Comparison of ENCODE assay signal across 12 cellular contexts in the genomic region with DNA sequence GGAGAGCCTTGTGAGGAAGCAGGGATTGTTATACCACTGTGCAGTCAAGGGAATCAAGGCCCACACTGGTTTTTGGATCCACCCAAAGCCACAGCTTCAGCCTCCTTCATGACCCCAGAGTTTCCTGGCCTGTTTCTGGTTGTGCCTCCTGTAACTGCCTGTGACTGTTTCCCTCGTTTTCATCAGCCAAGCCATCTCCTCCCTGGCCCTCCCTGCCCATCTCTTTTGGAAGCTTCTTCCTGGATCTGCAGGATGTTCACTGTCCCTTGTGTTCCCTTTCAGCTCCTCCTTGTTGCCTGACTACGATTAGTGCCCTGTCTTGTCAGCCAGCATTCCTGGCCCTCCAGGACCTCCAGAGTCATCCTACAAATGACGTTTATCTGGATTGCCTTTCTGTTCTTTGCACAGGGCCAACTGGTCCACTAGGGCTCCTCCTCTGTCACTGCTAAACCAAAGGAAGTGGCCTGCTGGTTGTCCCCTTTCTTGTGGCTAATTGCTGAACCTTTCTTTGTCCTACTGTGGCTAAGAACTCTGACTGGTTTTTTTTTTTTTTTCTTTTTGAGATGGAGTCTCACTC. TPM values are rescaled to one million over a fixed set of nuclear protein-coding genes. Genes with fewer than 3 reads are reported as not detected.
DNase-seq lines count a peak whose midpoint lies in the region; ATAC-seq and TF ChIP-seq lines count a peak whose summit lies in the region.
"Had no signal": no experiment of that assay in that cellular context is flagged by ENCODE, and none has a peak within 500 bp of the region (broad histone marks: within the 10 kb centered on the region; RNA-seq: fewer than 3 reads in every experiment).

No MANE protein-coding gene starts in this region.

- TF ChIP-seq CTCF in upper lobe of left lung (IDR thresholded peaks at IDR 0.05) (no peak), GM20000 (IDR thresholded peaks at IDR 0.05; ENCODE audit: extremely low read depth, missing control alignments) (no peak)

- peak in 1 of 2 donors; percentile 83 for ATAC-seq in activated naive CD4-positive, alpha-beta T cell treated with anti-CD3 and anti-CD28 coated beads, Interleukin-2, amount 50 U/mL, for 72 hours
- ATAC-seq in upper lobe of left lung (ENCODE audit: low FRiP score in 2 of 2) (peak; percentile 16 to 37), HG03520 (IDR thresholded peaks at IDR 0.05; ENCODE audit: unreplicated experiment) (no peak), GM21825 (IDR thresholded peaks at IDR 0.05; ENCODE audit: unreplicated experiment) (no peak)
- ATAC-seq: SK-N-SH treated with all-trans-retinoic acid at 6 μM for 48 hours had no signal

- no peaks in the 10 kb centered on the region for H3K27me3 ChIP-seq in muscle layer of duodenum (ENCODE audit: low read depth, low read length)
- no peaks in the 10 kb centered on the region for H3K27me3 ChIP-seq in upper lobe of left lung

- no peak for TF ChIP-seq EP300 in upper lobe of left lung (IDR thresholded peaks at IDR 0.05)

- H3K4me1 Mint-ChIP-seq in activated naive CD4-positive, alpha-beta T cell treated with anti-CD3 and anti-CD28 coated beads for 36 hours (ENCODE audit: low read depth) = peaks cover 16% of the 10 kb centered on the region

- H3K9me3 Mint-ChIP-seq in activated naive CD4-positive, alpha-beta T cell treated with anti-CD3 and anti-CD28 coated beads, Interleukin-2, amount 50 U/mL, for 72 hours = peaks cover 0 to 5% of the 10 kb centered on the region in 2 donors
- no peaks in the 10 kb centered on the region for H3K9me3 Mint-ChIP-seq in activated naive CD4-positive, alpha-beta T cell treated with anti-CD3 and anti-CD28 coated beads for 36 hours

- TF ChIP-seq POLR2A in upper lobe of left lung (IDR thresholded peaks at IDR 0.05) = no peak

- no peak overlapping the region for H3K4me3 Mint-ChIP-seq in activated naive CD4-positive, alpha-beta T cell treated with anti-CD3 and anti-CD28 coated beads for 36 hours

- 33 to 36% methylated on average over 3 of the region's 3 CpGs for WGBS in upper lobe of left lung, 2 donors

- H3K27ac ChIP-seq in cingulate gyrus (ENCODE audit: low read depth, low read length) (peak overlapping the region; percentile 15), muscle layer of duodenum (ENCODE audit: low read length) (peak overlapping the region; percentile 33), upper lobe of left lung (peak overlapping the region; percentile 53 to 82 (median 70))

- H3K36me3 Mint-ChIP-seq in activated naive CD4-positive, alpha-beta T cell treated with anti-CD3 and anti-CD28 coated beads, Interleukin-2, amount 50 U/mL, for 72 hours = peaks cover 55 to 88% of the 10 kb centered on the region in 2 donors
- H3K36me3 Mint-ChIP-seq in activated naive CD4-positive, alpha-beta T cell treated with anti-CD3 and anti-CD28 coated beads for 36 hours (ENCODE audit: low read depth) = peaks cover 71% of the 10 kb centered on the region

- H3K27me3 Mint-ChIP-seq in activated naive CD4-positive, alpha-beta T cell treated with anti-CD3 and anti-CD28 coated beads for 36 hours (ENCODE audit: low read depth) = no peaks in the 10 kb centered on the region

- peak overlapping the region; percentile 71 to 97 for H3K27ac Mint-ChIP-seq in activated naive CD4-positive, alpha-beta T cell treated with anti-CD3 and anti-CD28 coated beads, Interleukin-2, amount 50 U/mL, for 72 hours
- H3K27ac Mint-ChIP-seq in activated naive CD4-positive, alpha-beta T cell treated with anti-CD3 and anti-CD28 coated beads for 36 hours = no peak overlapping the region

- CTCF ChIA-PET in activated naive CD4-positive, alpha-beta T cell treated with anti-CD3 and anti-CD28 coated beads for 36 hours (lab: Charles Lee) = interaction anchor here (0.6 kb wide), 1 partner anchor 10 kb away, joined by 3 read pairs; no protein-coding TSS in a partner anchor

- H3K36me3 ChIP-seq in muscle layer of duodenum (ENCODE audit: control insufficient read depth in 1 of 2, insufficient read depth in 2 of 2, low read length in 2 of 2) (peaks cover 25 to 58% of the 10 kb centered on the region in 2 donors), upper lobe of left lung (peaks cover 3 to 79% (median 38%) of the 10 kb centered on the region in 4 donors)

- DNase-seq in activated naive CD4-positive, alpha-beta T cell treated with anti-CD3 and anti-CD28 coated beads, Interleukin-2, amount 50 U/mL, for 72 hours (ENCODE audit: low spot score in 2 of 2) = no peak
- DNase-seq in activated naive CD4-positive, alpha-beta T cell treated with anti-CD3 and anti-CD28 coated beads for 36 hours = no peak
- DNase-seq in upper lobe of left lung (no peak), GM20000 (ENCODE audit: low spot score) (no peak)
- DNase-seq: activated T-cell treated with anti-CD3 and anti-CD28 coated beads, Interleukin-2, amount 50 U/mL, for 1 hour; KG1; NCI-H510A had no signal

- intact Hi-C loops in activated naive CD4-positive, alpha-beta T cell treated with anti-CD3 and anti-CD28 coated beads for 36 hours (cut with micrococcal nuclease) = no loop called here

- no peak overlapping the region for H3K4me3 ChIP-seq in muscle layer of duodenum (ENCODE audit: low read depth in 1 of 2, low read length in 2 of 2)
- no peak overlapping the region for H3K4me3 ChIP-seq in upper lobe of left lung

- H3K4me1 ChIP-seq in muscle layer of duodenum (ENCODE audit: control insufficient read depth in 1 of 2, insufficient read depth in 2 of 2, low read length in 2 of 2) = peaks cover 7 to 18% of the 10 kb centered on the region in 2 donors
- peaks cover 15 to 26% (median 17%) of the 10 kb centered on the region in 4 donors for H3K4me1 ChIP-seq in upper lobe of left lung

- no peaks in the 10 kb centered on the region for H3K9me3 ChIP-seq in muscle layer of duodenum (ENCODE audit: control insufficient read depth in 1 of 2, low read length in 2 of 2)
- H3K9me3 ChIP-seq in upper lobe of left lung = no peaks in the 10 kb centered on the region

RNA-seq across cellular contexts. Expression of gene SFT2D2, which starts 17.9 kb away (rescaled TPM):
- total RNA-seq in activated naive CD4-positive, alpha-beta T cell treated with anti-CD3 and anti-CD28 coated beads, Interleukin-2, amount 50 U/mL, for 72 hours = 10 to 100 TPM; 40.8 to 49.8 TPM
- total RNA-seq in activated naive CD4-positive, alpha-beta T cell treated with anti-CD3 and anti-CD28 coated beads for 36 hours = 10 to 100 TPM; 33.1 to 35.3 TPM
- total RNA-seq in upper lobe of left lung = 10 to 100 TPM; 27.7 to 70.6 (median 41.9) TPM

RNA-seq across cellular contexts. Expression of gene TBX19, which starts 37.0 kb away (rescaled TPM):
- 1 to 10 TPM; 2.0 to 2.9 TPM for total RNA-seq in activated naive CD4-positive, alpha-beta T cell treated with anti-CD3 and anti-CD28 coated beads, Interleukin-2, amount 50 U/mL, for 72 hours
- 1 to 10 TPM; 1.4 to 1.5 TPM for total RNA-seq in activated naive CD4-positive, alpha-beta T cell treated with anti-CD3 and anti-CD28 coated beads for 36 hours
- total RNA-seq in upper lobe of left lung = 1 to 10 TPM in 5 of 6 donors, under 1 TPM in 1; 0.91 to 6.3 (median 2.4) TPM

Comparison
In these comparisons a context has a peak if more than half of its experiments do, and no peak if none do; other contexts are left out.
1. ATAC-seq: peak in upper lobe of left lung (2 of 2); none in HG03520 (single experiment) and GM21825 (single experiment).
2. H3K27ac ChIP-seq: peak in every context shown above with its lines; median percentile 70 in upper lobe of left lung; 33 in muscle layer of duodenum; 15 in cingulate gyrus.